Comparison of ENCODE assay signal across 8 cellular contexts in genomic region chr20:46683939-46684750, GRCh38. TPM values are rescaled to one million over a fixed set of nuclear protein-coding genes. Genes with fewer than 3 reads are reported as not detected.
A peak's percentile ranks its signal among the peaks of the same experiment; 100 is the strongest.
DNase-seq lines count a peak whose midpoint lies in the region; ATAC-seq and TF ChIP-seq lines count a peak whose summit lies in the region.

No MANE protein-coding gene starts in this region.

- H3K4me3 Mint-ChIP-seq in endothelial cell (ENCODE audit: unreplicated experiment): peak overlapping the region; percentile 11

- WGBS in mesodermal cell (ENCODE audit: insufficient coverage in 2 of 2), 2 experiments: 51 to 54% methylated on average over 17 of the region's 23 CpGs

- peaks cover 10% of the 10 kb centered on the region for H3K36me3 Mint-ChIP-seq in endothelial cell (ENCODE audit: low read depth, unreplicated experiment)

- no peaks in the 10 kb centered on the region for H3K27me3 Mint-ChIP-seq in endothelial cell (ENCODE audit: unreplicated experiment)

- H3K27ac Mint-ChIP-seq in endothelial cell (ENCODE audit: unreplicated experiment): no peak overlapping the region

- no peaks in the 10 kb centered on the region for H3K9me3 ChIP-seq in mesodermal cell (ENCODE audit: control insufficient read depth, low read length)

- peaks cover 44% of the 10 kb centered on the region for H3K36me3 ChIP-seq in mesodermal cell (ENCODE audit: control insufficient read depth, insufficient read depth, low read length)

- H3K4me1 Mint-ChIP-seq in endothelial cell (ENCODE audit: unreplicated experiment): peaks cover 38% of the 10 kb centered on the region

- TF ChIP-seq CTCF in endothelial cell (IDR thresholded peaks at IDR 0.05; ENCODE audit: unreplicated experiment): no peak

- H3K27ac ChIP-seq in mesodermal cell (ENCODE audit: low read depth, low read length, severe bottlenecking): peak overlapping the region; percentile 57

- H3K9me3 Mint-ChIP-seq in endothelial cell (ENCODE audit: unreplicated experiment): no peaks in the 10 kb centered on the region

- peak overlapping the region; percentile 18 for H3K4me3 ChIP-seq in mesodermal cell (ENCODE audit: extremely low read depth, insufficient read depth, low read length, poor library complexity, severe bottlenecking)

- no peak for ATAC-seq in HG03280 (IDR thresholded peaks at IDR 0.05; ENCODE audit: unreplicated experiment)
- no peak for ATAC-seq in stimulated activated naive CD8-positive, alpha-beta T cell treated with anti-CD3 and anti-CD28 coated beads, Interleukin-15, Interleukin-2, amounts not matched to agents 100 U/mL and 50 U/mL, for 24 hours

- DNase-seq in AG08395 (ENCODE audit: low spot score): peak; percentile 78
- peak; percentile 55 to 64 for DNase-seq in NCI-H526 (lab: John Stamatoyannopoulos, UW)
- peak; percentile 19 for DNase-seq in endothelial cell (ENCODE audit: low spot score)
- DNase-seq in NCI-H446 (lab: John Stamatoyannopoulos, UW): no peak
- no peak for DNase-seq in stimulated activated naive CD8-positive, alpha-beta T cell treated with anti-CD3 and anti-CD28 coated beads, Interleukin-15, Interleukin-2, amounts not matched to agents 100 U/mL and 50 U/mL, for 24 hours
- no peak for DNase-seq in HuH-7.5 (ENCODE audit: low spot score)

- H3K4me1 ChIP-seq in mesodermal cell (ENCODE audit: control insufficient read depth, insufficient read depth, low read length, poor library complexity, severe bottlenecking): peaks cover 12% of the 10 kb centered on the region

RNA-seq across cellular contexts. Expression of gene TP53RK, which starts 5.1 kb away (rescaled TPM):
- total RNA-seq in endothelial cell (ENCODE audit: unreplicated experiment): 10.2 TPM
- polyA plus RNA-seq in mesodermal cell (2013, experiment 1 of 2): 11.2 TPM
- polyA plus RNA-seq in mesodermal cell (2013, experiment 2 of 2): 8.4 TPM

RNA-seq across cellular contexts. Expression of gene SLC2A10, which starts 25.3 kb away (rescaled TPM):
- 19.4 TPM for total RNA-seq in endothelial cell (ENCODE audit: unreplicated experiment)
- 16.6 TPM for polyA plus RNA-seq in mesodermal cell (2013, experiment 1 of 2)
- polyA plus RNA-seq in mesodermal cell (2013, experiment 2 of 2): 15.3 TPM

RNA-seq across cellular contexts. Expression of gene SLC13A3, which starts 32.9 kb away (rescaled TPM):
- total RNA-seq in endothelial cell (ENCODE audit: unreplicated experiment): 0.90 TPM
- 1.2 TPM for polyA plus RNA-seq in mesodermal cell (2013, experiment 1 of 2)
- polyA plus RNA-seq in mesodermal cell (2013, experiment 2 of 2): 1.3 TPM

Comparison
In these comparisons a context has a peak if more than half of its experiments do, and no peak if none do; other contexts are left out.
1. DNase-seq: peak in AG08395 (single experiment), NCI-H526 (2 of 2) and endothelial cell (single experiment); none in NCI-H446 (0 of 2), stimulated activated naive CD8-positive, alpha-beta T cell treated with anti-CD3 and anti-CD28 coated beads, Interleukin-15, Interleukin-2, amounts not matched to agents 100 U/mL and 50 U/mL, for 24 hours (single experiment) and HuH-7.5 (single experiment).